8 cellular contexts compared by ENCODE assay signal in the genomic region with DNA sequence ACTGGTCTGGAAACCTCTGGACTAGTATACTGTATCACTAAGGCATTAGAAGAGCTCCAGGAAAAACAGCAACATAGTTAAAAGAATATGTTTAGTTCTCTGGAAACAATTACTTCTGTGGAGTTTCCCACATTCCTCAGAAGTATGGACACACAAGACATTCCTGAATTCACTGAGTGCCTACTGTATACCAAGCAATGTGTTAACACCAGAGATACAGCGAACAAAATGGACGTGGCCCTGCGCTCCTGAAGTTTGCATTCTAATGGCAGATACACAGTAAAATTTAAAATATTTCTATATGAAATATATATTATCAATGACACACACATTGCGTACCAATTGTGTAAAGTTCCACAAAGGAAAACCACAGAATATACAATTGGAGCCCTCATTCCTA. TPM values are rescaled to one million over a fixed set of nuclear protein-coding genes. Genes with fewer than 3 reads are reported as not detected.
DNase-seq lines count a peak whose midpoint lies in the region; ATAC-seq and TF ChIP-seq lines count a peak whose summit lies in the region.

No MANE protein-coding gene starts in this region.

- no peak for ATAC-seq in left cardiac atrium
- no peak for ATAC-seq in body of pancreas
- ATAC-seq in memory B cell (ENCODE audit: low read depth): no peak
- no peak for ATAC-seq in GM18858 (IDR thresholded peaks at IDR 0.05; ENCODE audit: unreplicated experiment)
- ATAC-seq in GM18498 (IDR thresholded peaks at IDR 0.05; ENCODE audit: unreplicated experiment): no peak

- no peak for TF ChIP-seq POLR2A in body of pancreas (IDR thresholded peaks at IDR 0.05)

- H3K36me3 ChIP-seq in left ventricle myocardium inferior (peaks cover 29% of the 10 kb centered on the region), body of pancreas (replicated peaks in 1 of 2; ENCODE audit: insufficient read depth in 1 of 2, low read depth in 2 of 2) (peaks cover 0 to 10% of the 10 kb centered on the region in 2 donors), urinary bladder (ENCODE audit: insufficient read depth) (no peaks in the 10 kb centered on the region)

- peak overlapping the region; percentile 74 for H3K4me3 ChIP-seq in left ventricle myocardium inferior
- H3K4me3 ChIP-seq in body of pancreas: peak overlapping the region; percentile 46 to 67
- H3K4me3 ChIP-seq in urinary bladder (ENCODE audit: low read depth, low read length): peak overlapping the region; percentile 66

- H3K36me3 Mint-ChIP-seq in memory B cell: peaks cover 20% of the 10 kb centered on the region

- H3K27me3 ChIP-seq in left ventricle myocardium inferior (ENCODE audit: low read depth) (no peaks in the 10 kb centered on the region), body of pancreas (no peaks in the 10 kb centered on the region)

- peaks cover 53% of the 10 kb centered on the region for H3K4me1 ChIP-seq in left ventricle myocardium inferior
- peaks cover 38% of the 10 kb centered on the region for H3K4me1 ChIP-seq in body of pancreas
- no peaks in the 10 kb centered on the region for H3K4me1 ChIP-seq in urinary bladder (ENCODE audit: insufficient read depth)

- H3K27ac ChIP-seq in left ventricle myocardium inferior (replicated peaks) (peak overlapping the region; percentile 85), body of pancreas (peak overlapping the region; percentile 92 to 98 (median 96)), urinary bladder (ENCODE audit: low read depth) (no peak overlapping the region)

- TF ChIP-seq CTCF in left ventricle myocardium inferior (IDR thresholded peaks at IDR 0.05; ENCODE audit: borderline replicate concordance) (no peak), body of pancreas (IDR thresholded peaks at IDR 0.05) (no peak)

- H3K27ac Mint-ChIP-seq in memory B cell: peak overlapping the region; percentile 95

- DNase-seq in left ventricle myocardium inferior (no peak), left cardiac atrium (no peak), body of pancreas (no peak), memory B cell (ENCODE audit: low spot score in 2 of 2) (no peak), NCI-H1092 treated with DMSO at 0.1 percent for 48 hours (lab: John Stamatoyannopoulos, UW) (no peak)

- intact Hi-C loops in left ventricle myocardium inferior (cut with micrococcal nuclease) (no loop called here), left cardiac atrium (cut with DNase I) (no loop called here), body of pancreas (cut with DNase I) (no loop called here)

- no peaks in the 10 kb centered on the region for H3K9me3 Mint-ChIP-seq in memory B cell

- no peaks in the 10 kb centered on the region for H3K27me3 Mint-ChIP-seq in memory B cell

- H3K9me3 ChIP-seq in left ventricle myocardium inferior (replicated peaks): no peaks in the 10 kb centered on the region
- H3K9me3 ChIP-seq in body of pancreas: no peaks in the 10 kb centered on the region

- peak overlapping the region; percentile 94 for H3K4me3 Mint-ChIP-seq in memory B cell

- H3K4me1 Mint-ChIP-seq in memory B cell: peaks cover 26% of the 10 kb centered on the region

- 9 to 31% methylated on average over 4 of the region's 4 CpGs for WGBS in body of pancreas, 2 donors
- 73% methylated on average over 4 of the region's 4 CpGs for WGBS in urinary bladder

RNA-seq across cellular contexts. Expression of a gene that starts 1.1 kb away (rescaled TPM):
- total RNA-seq in left ventricle myocardium inferior (9.3 TPM), left cardiac atrium (10 to 100 TPM; 14.9 to 21.6 TPM), body of pancreas (10 to 100 TPM; 26.5 to 44.2 TPM), urinary bladder (10.7 TPM)
- polyA plus RNA-seq in urinary bladder: 11.9 TPM

RNA-seq across cellular contexts. Expression of a gene that starts 14.6 kb away (rescaled TPM):
- total RNA-seq in left ventricle myocardium inferior (not detected), left cardiac atrium (not detected), body of pancreas (not detected), urinary bladder (not detected)
- polyA plus RNA-seq in urinary bladder: not detected

RNA-seq across cellular contexts. Expression of a gene that starts 50.3 kb away (rescaled TPM):
- total RNA-seq in left ventricle myocardium inferior: 12.4 TPM
- total RNA-seq in left cardiac atrium: 100 to 1,000 TPM in 1 of 2 donors, 10 to 100 TPM in 1; 27.0 to 142 TPM
- total RNA-seq in body of pancreas: 1 to 10 TPM; 3.1 to 5.9 TPM
- 17.3 TPM for total RNA-seq in urinary bladder
- 14.4 TPM for polyA plus RNA-seq in urinary bladder
